Comparison of ENCODE assay signal across 9 cellular contexts in the genomic region with DNA sequence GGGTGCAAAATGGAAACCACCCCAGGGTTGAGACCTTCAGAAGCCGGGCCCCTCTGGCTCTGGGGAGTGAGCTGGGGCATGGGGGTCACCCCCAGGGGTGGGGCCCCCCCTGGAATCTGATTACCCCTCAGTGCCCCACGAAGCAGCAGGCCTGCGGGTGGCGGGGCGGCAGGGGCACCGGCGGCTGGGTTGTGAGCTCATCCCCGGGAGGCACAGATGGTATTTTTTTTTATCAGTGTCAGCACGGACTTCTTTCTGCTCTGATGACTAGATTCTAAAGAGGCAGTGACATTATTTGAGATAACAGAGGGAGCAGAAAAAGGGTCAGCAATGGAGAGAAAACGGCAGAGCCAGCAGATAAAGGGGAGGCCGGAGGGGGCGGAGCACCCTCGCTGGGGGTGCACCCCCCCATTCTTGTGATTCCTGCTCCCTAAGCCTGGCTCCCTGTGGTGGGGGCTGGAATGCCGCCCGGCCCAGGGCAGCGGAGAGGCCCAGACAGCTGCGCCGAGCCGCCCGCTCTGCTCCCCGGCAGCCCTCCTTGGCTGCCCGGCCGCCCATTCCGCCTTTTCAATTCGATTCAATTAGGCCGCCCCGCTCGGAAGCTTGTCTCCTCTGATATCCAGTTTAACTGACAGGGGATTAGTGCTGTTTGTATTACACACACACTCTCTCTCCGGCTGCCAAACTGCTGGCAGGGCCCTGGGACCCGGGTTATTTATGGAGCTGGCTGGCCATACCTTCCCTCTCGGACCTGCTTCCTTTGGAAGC. TPM values are rescaled to one million over a fixed set of nuclear protein-coding genes. Genes with fewer than 3 reads are reported as not detected.
A peak's percentile ranks its signal among the peaks of the same experiment; 100 is the strongest.
DNase-seq lines count a peak whose midpoint lies in the region; ATAC-seq and TF ChIP-seq lines count a peak whose summit lies in the region.
"Had no signal": no experiment of that assay in that cellular context is flagged by ENCODE, and none has a peak within 500 bp of the region (broad histone marks: within the 10 kb centered on the region; RNA-seq: fewer than 3 reads in every experiment).

No MANE protein-coding gene starts in this region.

- H3K4me1 ChIP-seq in mesodermal cell (ENCODE audit: control insufficient read depth, insufficient read depth, low read length, poor library complexity, severe bottlenecking), result peaks cover 3% of the 10 kb centered on the region
- peaks cover 0 to 9% (median 0%) of the 10 kb centered on the region in 4 donors for H3K4me1 ChIP-seq in tibial nerve

- peaks cover 0 to 21% of the 10 kb centered on the region in 2 donors for H3K27me3 ChIP-seq in tibial nerve

- 60 to 66% methylated on average over 18 to 23 of the region's 31 CpGs for WGBS in mesodermal cell (ENCODE audit: insufficient coverage in 2 of 2), 2 experiments
- WGBS in tibial nerve, 2 donors, result 19 to 28% methylated on average over 31 of the region's 31 CpGs

- TF ChIP-seq CTCF in tibial nerve (IDR thresholded peaks at IDR 0.05), result no peak

- H3K36me3 Mint-ChIP-seq in activated T-cell treated with anti-CD3 and anti-CD28 coated beads, Interleukin-2, amount 50 U/mL, for 4 hours (ENCODE audit: insufficient read depth), result no peaks in the 10 kb centered on the region
- H3K36me3 Mint-ChIP-seq: activated CD4-positive, alpha-beta memory T cell treated with anti-CD3 and anti-CD28 coated beads for 36 hours had no signal

- peaks cover 3% of the 10 kb centered on the region for H3K4me1 Mint-ChIP-seq in activated T-cell treated with anti-CD3 and anti-CD28 coated beads, Interleukin-2, amount 50 U/mL, for 4 hours (ENCODE audit: low read depth)

- peak; percentile 45 for DNase-seq in AG08396 (ENCODE audit: low spot score)
- peak; percentile 85 for DNase-seq in NCI-H2227 (lab: John Stamatoyannopoulos, UW; ENCODE audit: unreplicated experiment)
- DNase-seq in activated T-cell treated with anti-CD3 and anti-CD28 coated beads, Interleukin-2, amount 50 U/mL, for 48 hours, result no peak
- DNase-seq in tibial nerve (ENCODE audit: low spot score in 2 of 2), result no peak
- no peak for DNase-seq in activated T-cell treated with anti-CD3 and anti-CD28 coated beads, Interleukin-2, amount 50 U/mL, for 4 hours
- no peak for DNase-seq in NCI-H226
- DNase-seq: activated CD4-positive, alpha-beta memory T cell treated with anti-CD3 and anti-CD28 coated beads for 36 hours had no signal

- H3K4me3 ChIP-seq in mesodermal cell (ENCODE audit: extremely low read depth, insufficient read depth, low read length, poor library complexity, severe bottlenecking), result no peak overlapping the region
- H3K4me3 ChIP-seq in tibial nerve, result no peak overlapping the region

- no peaks in the 10 kb centered on the region for H3K36me3 ChIP-seq in mesodermal cell (ENCODE audit: control insufficient read depth, insufficient read depth, low read length)
- no peaks in the 10 kb centered on the region for H3K36me3 ChIP-seq in tibial nerve

- peak overlapping the region; percentile 98 for H3K27ac ChIP-seq in cingulate gyrus (ENCODE audit: low read depth, low read length)
- peak overlapping the region; percentile 39 for H3K27ac ChIP-seq in mesodermal cell (ENCODE audit: low read depth, low read length, severe bottlenecking)
- no peak overlapping the region for H3K27ac ChIP-seq in tibial nerve

- TF ChIP-seq EP300 in tibial nerve (IDR thresholded peaks at IDR 0.05), result no peak

- ATAC-seq in activated T-cell treated with anti-CD3 and anti-CD28 coated beads, Interleukin-2, amount 50 U/mL, for 4 hours, result no peak

- no peak overlapping the region for H3K4me3 Mint-ChIP-seq in activated T-cell treated with anti-CD3 and anti-CD28 coated beads, Interleukin-2, amount 50 U/mL, for 4 hours
- H3K4me3 Mint-ChIP-seq: activated CD4-positive, alpha-beta memory T cell treated with anti-CD3 and anti-CD28 coated beads for 36 hours had no signal

- H3K9me3 Mint-ChIP-seq in activated T-cell treated with anti-CD3 and anti-CD28 coated beads, Interleukin-2, amount 50 U/mL, for 4 hours, result no peaks in the 10 kb centered on the region
- H3K9me3 Mint-ChIP-seq: activated CD4-positive, alpha-beta memory T cell treated with anti-CD3 and anti-CD28 coated beads for 36 hours had no signal

- peaks cover 5% of the 10 kb centered on the region for H3K27me3 Mint-ChIP-seq in activated T-cell treated with anti-CD3 and anti-CD28 coated beads, Interleukin-2, amount 50 U/mL, for 4 hours (ENCODE audit: low read depth)

- TF ChIP-seq POLR2A in tibial nerve (IDR thresholded peaks at IDR 0.05), result no peak

- no peaks in the 10 kb centered on the region for H3K9me3 ChIP-seq in mesodermal cell (ENCODE audit: control insufficient read depth, low read length)
- H3K9me3 ChIP-seq in tibial nerve, result no peaks in the 10 kb centered on the region

RNA-seq across cellular contexts. Expression of a gene that starts 32.9 kb away (rescaled TPM):
- polyA plus RNA-seq in mesodermal cell (2013, experiment 1 of 2), result 47.0 TPM
- polyA plus RNA-seq in mesodermal cell (2013, experiment 2 of 2), result 39.4 TPM
- total RNA-seq in tibial nerve, result 10 to 100 TPM; 20.9 to 52.0 (median 30.5) TPM
- 10 to 100 TPM; 10.2 to 11.4 (median 10.4) TPM for total RNA-seq in activated T-cell treated with anti-CD3 and anti-CD28 coated beads, Interleukin-2, amount 50 U/mL, for 4 hours

RNA-seq across cellular contexts. Expression of a gene that starts 33.1 kb away (rescaled TPM):
- 52.1 TPM for polyA plus RNA-seq in mesodermal cell (2013, experiment 1 of 2)
- 52.6 TPM for polyA plus RNA-seq in mesodermal cell (2013, experiment 2 of 2)
- total RNA-seq in tibial nerve, result 10 to 100 TPM; 27.3 to 80.4 (median 30.9) TPM
- 10 to 100 TPM; 33.1 to 49.3 (median 38.4) TPM for total RNA-seq in activated T-cell treated with anti-CD3 and anti-CD28 coated beads, Interleukin-2, amount 50 U/mL, for 4 hours

Comparison
In these comparisons a context has a peak if more than half of its experiments do, and no peak if none do; other contexts are left out.
1. DNase-seq: peak in AG08396 (single experiment) and NCI-H2227 (single experiment); none in activated T-cell treated with anti-CD3 and anti-CD28 coated beads, Interleukin-2, amount 50 U/mL, for 48 hours (0 of 2), tibial nerve (0 of 2), activated T-cell treated with anti-CD3 and anti-CD28 coated beads, Interleukin-2, amount 50 U/mL, for 4 hours (single experiment) and NCI-H226 (single experiment).
2. H3K27ac ChIP-seq: peak in cingulate gyrus (single experiment) and mesodermal cell (single experiment); none in tibial nerve (0 of 4).